8 cellular contexts compared by ENCODE assay signal in the genomic region with DNA sequence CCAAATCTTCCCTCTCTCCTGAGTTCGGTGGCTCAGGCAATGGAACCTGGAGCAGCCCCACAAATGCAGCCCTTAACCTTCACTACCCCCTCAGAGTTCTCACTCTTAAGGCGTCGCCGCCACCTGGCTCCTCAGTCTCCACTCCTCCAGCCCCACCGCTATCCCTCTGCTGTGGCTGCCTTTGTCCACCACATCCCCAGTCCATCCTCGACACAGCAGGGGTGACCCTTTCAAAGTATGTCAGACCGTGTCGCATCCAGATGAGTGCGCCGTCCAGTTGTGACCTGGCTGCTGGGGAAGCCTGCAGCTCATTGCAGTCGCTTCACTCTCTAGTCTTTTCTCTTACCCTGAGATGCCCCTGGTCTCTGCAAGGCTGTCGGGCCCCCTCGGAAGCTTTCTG. TPM values are rescaled to one million over a fixed set of nuclear protein-coding genes. Genes with fewer than 3 reads are reported as not detected.
DNase-seq lines count a peak whose midpoint lies in the region; ATAC-seq and TF ChIP-seq lines count a peak whose summit lies in the region.

No MANE protein-coding gene starts in this region.

- peak overlapping the region; percentile 95 for H3K4me3 ChIP-seq in BJ (ENCODE audit: low read depth, low read length)
- H3K4me3 ChIP-seq in cardiac fibroblast (replicated peaks in 1 of 2; ENCODE audit: low read depth in 2 of 2, low read length in 2 of 2): peak overlapping the region; percentile 91 to 94

- H3K36me3 Mint-ChIP-seq in IgD-negative memory B cell: peaks cover 1% of the 10 kb centered on the region
- H3K36me3 Mint-ChIP-seq in natural killer cell treated with Interleukin-12 subunit alpha and Interleukin-12 subunit beta and Interleukin-15 and Interleukin-18, amount 100 ng/mL, for 72 hours: peaks cover 6% of the 10 kb centered on the region

- POLR2A ChIA-PET in BJ (lab: Charles Lee): no interaction called here

- H3K9me3 Mint-ChIP-seq in IgD-negative memory B cell: no peaks in the 10 kb centered on the region
- no peaks in the 10 kb centered on the region for H3K9me3 Mint-ChIP-seq in natural killer cell treated with Interleukin-12 subunit alpha and Interleukin-12 subunit beta and Interleukin-15 and Interleukin-18, amount 100 ng/mL, for 72 hours

- ATAC-seq in natural killer cell treated with Interleukin-12 subunit alpha and Interleukin-12 subunit beta and Interleukin-15 and Interleukin-18, amount 100 ng/mL, for 72 hours: no peak
- no peak for ATAC-seq in HG03342 (IDR thresholded peaks at IDR 0.05; ENCODE audit: unreplicated experiment)

- H3K4me3 Mint-ChIP-seq in IgD-negative memory B cell: peak overlapping the region; percentile 87 to 100 (median 96)
- H3K4me3 Mint-ChIP-seq in natural killer cell treated with Interleukin-12 subunit alpha and Interleukin-12 subunit beta and Interleukin-15 and Interleukin-18, amount 100 ng/mL, for 72 hours: peak overlapping the region; percentile 91

- H3K36me3 ChIP-seq in BJ (ENCODE audit: control insufficient read depth, insufficient read depth, low read length): peaks cover 6% of the 10 kb centered on the region

- peaks cover 33 to 63% (median 62%) of the 10 kb centered on the region in 3 donors for H3K4me1 Mint-ChIP-seq in IgD-negative memory B cell
- H3K4me1 Mint-ChIP-seq in natural killer cell treated with Interleukin-12 subunit alpha and Interleukin-12 subunit beta and Interleukin-15 and Interleukin-18, amount 100 ng/mL, for 72 hours (ENCODE audit: low read depth in 2 of 2): peaks cover 33 to 41% of the 10 kb centered on the region in 2 donors

- no peaks in the 10 kb centered on the region for H3K27me3 Mint-ChIP-seq in IgD-negative memory B cell
- H3K27me3 Mint-ChIP-seq in natural killer cell treated with Interleukin-12 subunit alpha and Interleukin-12 subunit beta and Interleukin-15 and Interleukin-18, amount 100 ng/mL, for 72 hours: no peaks in the 10 kb centered on the region

- no peaks in the 10 kb centered on the region for H3K27me3 ChIP-seq in BJ (ENCODE audit: control insufficient read depth, insufficient read depth, low read length)

- TF ChIP-seq CTCF in BJ (IDR thresholded peaks at IDR 0.05; ENCODE audit: insufficient read depth, low read depth, low read length) (no peak), cardiac fibroblast (IDR thresholded peaks at IDR 0.05; ENCODE audit: low read depth, low read length) (no peak)

- DNase-seq in BJ (ENCODE audit: low read depth) (no peak), cardiac fibroblast (ENCODE audit: low read depth in 2 of 2) (no peak), mucosa of gallbladder (ENCODE audit: low spot score) (no peak), HPDE6-E6E7 (ENCODE audit: extremely low spot score) (no peak)
- DNase-seq in natural killer cell treated with Interleukin-12 subunit alpha and Interleukin-12 subunit beta and Interleukin-15 and Interleukin-18, amount 100 ng/mL, for 72 hours (ENCODE audit: low spot score): no peak
- DNase-seq in stimulated activated CD4-positive, alpha-beta T cell treated with anti-CD3 and anti-CD28 coated beads, Interleukin-2, amount 100 ng/mL, for 24 hours: no peak

- H3K27ac Mint-ChIP-seq in IgD-negative memory B cell: peak overlapping the region; percentile 93 to 100 (median 97)
- H3K27ac Mint-ChIP-seq in natural killer cell treated with Interleukin-12 subunit alpha and Interleukin-12 subunit beta and Interleukin-15 and Interleukin-18, amount 100 ng/mL, for 72 hours: peak overlapping the region; percentile 88 to 92

- CTCF ChIA-PET in BJ (lab: Yijun Ruan, JAX): no interaction called here

RNA-seq across cellular contexts. Expression of a gene that starts 1.0 kb away (rescaled TPM):
- 12.0 and 24.9 TPM in 2 replicates for polyA plus RNA-seq in BJ (2011; rRNA removed)
- polyA minus RNA-seq in BJ (2011; rRNA and poly(A)+ RNA removed): 9.4 and 11.5 TPM in 2 replicates
- polyA plus RNA-seq in IgD-negative memory B cell: 20.8 TPM
- 10 to 100 TPM; 41.3 to 97.6 TPM for total RNA-seq in natural killer cell treated with Interleukin-12 subunit alpha and Interleukin-12 subunit beta and Interleukin-15 and Interleukin-18, amount 100 ng/mL, for 72 hours
- total RNA-seq in mucosa of gallbladder: 148 TPM

RNA-seq across cellular contexts. Expression of a gene that starts 1.1 kb away (rescaled TPM):
- polyA plus RNA-seq in BJ (2011; rRNA removed) (154 and 165 TPM in 2 replicates), IgD-negative memory B cell (308 TPM)
- polyA minus RNA-seq in BJ (2011; rRNA and poly(A)+ RNA removed): 15.8 and 22.9 TPM in 2 replicates
- total RNA-seq in natural killer cell treated with Interleukin-12 subunit alpha and Interleukin-12 subunit beta and Interleukin-15 and Interleukin-18, amount 100 ng/mL, for 72 hours: 100 to 1,000 TPM; 111 to 154 TPM
- 79.1 TPM for total RNA-seq in mucosa of gallbladder

RNA-seq across cellular contexts. Expression of a gene that starts 21.6 kb away (rescaled TPM):
- polyA plus RNA-seq in BJ (2011; rRNA removed): not detected in 2 replicates
- not detected in 2 replicates for polyA minus RNA-seq in BJ (2011; rRNA and poly(A)+ RNA removed)
- 14.7 TPM for polyA plus RNA-seq in IgD-negative memory B cell
- total RNA-seq in natural killer cell treated with Interleukin-12 subunit alpha and Interleukin-12 subunit beta and Interleukin-15 and Interleukin-18, amount 100 ng/mL, for 72 hours: under 1 TPM; 0.20 to 0.21 TPM
- 0.17 TPM for total RNA-seq in mucosa of gallbladder

RNA-seq across cellular contexts. Expression of a gene that starts 30.5 kb away (rescaled TPM):
- polyA plus RNA-seq in BJ (2011; rRNA removed) (not detected in 2 replicates), IgD-negative memory B cell (not detected)
- not detected in 2 replicates for polyA minus RNA-seq in BJ (2011; rRNA and poly(A)+ RNA removed)
- not detected for total RNA-seq in natural killer cell treated with Interleukin-12 subunit alpha and Interleukin-12 subunit beta and Interleukin-15 and Interleukin-18, amount 100 ng/mL, for 72 hours
- total RNA-seq in mucosa of gallbladder: not detected

RNA-seq across cellular contexts. Expression of a gene that starts 47.6 kb away (rescaled TPM):
- polyA plus RNA-seq in BJ (2011; rRNA removed) (not detected in 2 replicates), IgD-negative memory B cell (0.26 TPM)
- 0.10 TPM in 1 of 2 replicates, not detected in the other for polyA minus RNA-seq in BJ (2011; rRNA and poly(A)+ RNA removed)
- total RNA-seq in natural killer cell treated with Interleukin-12 subunit alpha and Interleukin-12 subunit beta and Interleukin-15 and Interleukin-18, amount 100 ng/mL, for 72 hours: 1 to 10 TPM; 2.4 to 8.2 TPM
- total RNA-seq in mucosa of gallbladder: 1.0 TPM
